ENCODE assay signal across 7 cellular contexts in genomic region chr9:28341913-28342312, GRCh38.
"Had no signal": no experiment of that assay in that cellular context is flagged by ENCODE, and none has a peak within 500 bp of the region (broad histone marks: within the 10 kb centered on the region; RNA-seq: fewer than 3 reads in every experiment).

No MANE protein-coding gene starts in this region.

- H3K4me2 ChIP-seq: KMS-11 had no signal

- DNase-seq: IMR-90, KBM-7, KG1 had no signal

- H3K27ac ChIP-seq: HL-60, KMS-11 had no signal

- ATAC-seq: K562 had no signal

- H3K9ac ChIP-seq: KMS-11 had no signal

- H3K4me3 ChIP-seq: K562 had no signal

- FAIRE-seq: HTR-8/SVneo, K562 had no signal
